In the genomic region with DNA sequence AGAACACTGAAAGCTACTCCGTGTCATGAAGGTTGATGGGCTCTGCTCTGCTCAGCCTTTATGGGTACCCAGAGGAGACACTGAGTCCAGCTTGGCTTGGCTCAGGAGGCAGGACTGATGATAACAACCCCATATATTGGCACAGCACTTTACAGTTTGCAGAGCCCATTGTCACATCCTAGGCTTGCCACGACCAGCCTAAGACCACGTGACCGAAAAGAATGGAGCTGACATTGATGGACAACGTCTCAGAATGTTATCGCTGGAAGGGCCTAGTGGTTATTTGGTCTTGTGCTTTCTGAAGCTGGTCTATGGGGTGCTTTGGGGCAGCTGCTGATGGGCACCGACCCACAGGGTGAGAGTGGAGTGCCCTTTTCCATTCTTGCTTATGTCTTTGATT, we compare ENCODE assay signal across 1 cellular context.
TF ChIP-seq lines count a peak whose summit lies in the region.

No MANE protein-coding gene starts in this region.

TF ChIP-seq in GM12891, 5 proteins besides CTCF, POLR2A, EP300 and RAD21 (continued from another document):
- TF ChIP-seq POLR2AphosphoS5 (IDR thresholded peaks at IDR 0.05; ENCODE audit: low read depth, low read length), result no peak
